Comparison of ENCODE assay signal across 20 cellular contexts in genomic region chr4:115058533-115058932, GRCh38. TPM values are rescaled to one million over a fixed set of nuclear protein-coding genes. Genes with fewer than 3 reads are reported as not detected.
DNase-seq lines count a peak whose midpoint lies in the region; ATAC-seq, FAIRE-seq and TF ChIP-seq lines count a peak whose summit lies in the region.
"Had no signal": no experiment of that assay in that cellular context is flagged by ENCODE, and none has a peak within 500 bp of the region (broad histone marks: within the 10 kb centered on the region; RNA-seq: fewer than 3 reads in every experiment).

No MANE protein-coding gene starts in this region.

- no peak for TF ChIP-seq CTCF in thyroid gland (IDR thresholded peaks at IDR 0.05)

- TF ChIP-seq POLR2A in thyroid gland (IDR thresholded peaks at IDR 0.05) = no peak

- no peak overlapping the region for H3K9ac ChIP-seq in SK-N-MC (ENCODE audit: insufficient read length)
- H3K9ac ChIP-seq: GM23248 had no signal

- FAIRE-seq in GM19239 (lab: Jason Lieb, UNC) = peak; percentile 28
- FAIRE-seq: GM12878, H1 had no signal

- WGBS in thyroid gland, 2 donors = 35 to 47% methylated on average over 1 of the region's 1 CpG

- H3K27ac ChIP-seq in SK-N-MC (peak overlapping the region; percentile 30; the same call in 1 of the 2 replicates), thyroid gland (no peak overlapping the region)
- H3K27ac ChIP-seq: GM23248 had no signal

- H3K36me3 ChIP-seq in SK-N-MC (ENCODE audit: insufficient read depth, low read length) = peaks cover 54% of the 10 kb centered on the region
- no peaks in the 10 kb centered on the region for H3K36me3 ChIP-seq in thyroid gland

- H3K4me3 ChIP-seq in SK-N-MC (no peak overlapping the region), thyroid gland (replicated peaks in 1 of 3) (no peak overlapping the region)
- H3K4me3 ChIP-seq: GM12878, GM23248 had no signal

- intact Hi-C loops in thyroid gland (cut with DNase I) = no loop called here

- no peaks in the 10 kb centered on the region for H3K27me3 ChIP-seq in thyroid gland

- H3K9me3 ChIP-seq in SK-N-MC (ENCODE audit: low read depth, low read length) = no peaks in the 10 kb centered on the region
- H3K9me3 ChIP-seq in thyroid gland = no peaks in the 10 kb centered on the region
- H3K9me3 ChIP-seq: Caco-2 had no signal

- H3K4me1 ChIP-seq in thyroid gland = no peaks in the 10 kb centered on the region
- H3K4me1 ChIP-seq: Caco-2 had no signal

- DNase-seq in GM19239 (ENCODE audit: insufficient read length, low spot score) (no peak), SK-N-MC (ENCODE audit: low read depth, low spot score) (no peak), NCI-H510A (lab: John Stamatoyannopoulos, UW) (no peak), inferior parietal cortex (ENCODE audit: extremely low spot score) (no peak), thyroid gland (no peak), DMS79 (lab: John Stamatoyannopoulos, UW) (no peak)
- DNase-seq: C1 segment of cervical spinal cord; Caco-2; CD8-positive, alpha-beta T cell; DMS153; EL; GDM1; GM23248; H7; HCEC 1CT had no signal

- ATAC-seq in HG02938 (IDR thresholded peaks at IDR 0.05; ENCODE audit: unreplicated experiment) (peak; percentile 50), HG03432 (IDR thresholded peaks at IDR 0.05; ENCODE audit: unreplicated experiment) (peak; percentile 53)
- ATAC-seq: CD8-positive, alpha-beta T cell; GM12878 had no signal

RNA-seq across cellular contexts. Expression of gene NDST4, which starts 54.9 kb away (rescaled TPM):
- total RNA-seq in thyroid gland = under 1 TPM in 1 of 4 donors, not detected in 3; 0.83 TPM
- total RNA-seq: A172; CD8-positive, alpha-beta T cell; GM23248; H1; H7 had no signal
